In genomic region chr12:119157528-119157927, GRCh38 we compare ENCODE assay signal across 21 cellular contexts. TPM values are rescaled to one million over a fixed set of nuclear protein-coding genes. Genes with fewer than 3 reads are reported as not detected.
A peak's percentile ranks its signal among the peaks of the same experiment; 100 is the strongest.
DNase-seq lines count a peak whose midpoint lies in the region; ATAC-seq and TF ChIP-seq lines count a peak whose summit lies in the region.
"Had no signal": no experiment of that assay in that cellular context is flagged by ENCODE, and none has a peak within 500 bp of the region (broad histone marks: within the 10 kb centered on the region; RNA-seq: fewer than 3 reads in every experiment).

No MANE protein-coding gene starts in this region.

- ATAC-seq in left lung, result peak; percentile 24
- peak; percentile 21 for ATAC-seq in thoracic aorta (ENCODE audit: insufficient number of reproducible peaks, low FRiP score, low read depth)
- no peak for ATAC-seq in GM19035 (IDR thresholded peaks at IDR 0.05; ENCODE audit: unreplicated experiment)
- no peak for ATAC-seq in HG03039 (IDR thresholded peaks at IDR 0.05; ENCODE audit: unreplicated experiment)
- ATAC-seq in T-helper 17 cell, result no peak
- ATAC-seq: Panc1; stimulated activated naive CD8-positive, alpha-beta T cell treated with anti-CD3 and anti-CD28 coated beads, Interleukin-15, Interleukin-2, amounts not matched to agents 100 U/mL and 50 U/mL, for 24 hours had no signal

- no peak overlapping the region for H3K27ac ChIP-seq in left lung
- peak overlapping the region; percentile 81 to 92 for H3K27ac ChIP-seq in thoracic aorta
- H3K27ac ChIP-seq: parathyroid adenoma had no signal

- H3K4me1 ChIP-seq in left lung, result no peaks in the 10 kb centered on the region
- peaks cover 3 to 28% of the 10 kb centered on the region in 2 donors for H3K4me1 ChIP-seq in thoracic aorta (ENCODE audit: control insufficient read depth in 1 of 2, low read depth in 2 of 2)
- H3K4me1 ChIP-seq: parathyroid adenoma had no signal

- DNase-seq in NCI-H1694 treated with DMSO at 0.1 percent for 48 hours (lab: John Stamatoyannopoulos, UW) (peak; percentile 85), cerebellum (ENCODE audit: low spot score) (peak; percentile 80), left lung (peak in 1 of 2 donors; percentile 70), thoracic aorta (ENCODE audit: low spot score) (no peak), T-helper 17 cell (no peak)
- DNase-seq in stimulated activated CD4-positive, alpha-beta T cell treated with anti-CD3 and anti-CD28 coated beads, Interleukin-1b, Interleukin-23, amount 100 ng/mL, for 48 hours, result no peak
- DNase-seq: activated B cell treated with CpG ODN at 0.5 μM for 24 hours; activated CD4-positive, alpha-beta memory T cell treated with anti-CD3 and anti-CD28 coated beads for 36 hours; activated gamma-delta T cell treated with Interleukin-2 at 50 U/mL for 16 hours; activated T-cell treated with anti-CD3 and anti-CD28 coated beads for 4 hours; foreskin fibroblast; kidney; mesendoderm; NK-92 treated with Interleukin-12 subunit alpha and Interleukin-12 subunit beta, amount 100 ng/mL, for 24 hours; stimulated activated naive CD8-positive, alpha-beta T cell treated with anti-CD3 and anti-CD28 coated beads, Interleukin-15, Interleukin-2, amounts not matched to agents 100 U/mL and 50 U/mL, for 24 hours; T-helper 2 cell had no signal

- no peak for TF ChIP-seq CTCF in left lung (IDR thresholded peaks at IDR 0.05)
- no peak for TF ChIP-seq CTCF in thoracic aorta (IDR thresholded peaks at IDR 0.05)

- H3K36me3 Mint-ChIP-seq in T-helper 17 cell (ENCODE audit: low read depth), result peaks cover 2% of the 10 kb centered on the region
- H3K36me3 Mint-ChIP-seq: activated CD4-positive, alpha-beta memory T cell treated with anti-CD3 and anti-CD28 coated beads for 36 hours had no signal

- H3K36me3 ChIP-seq in left lung (no peaks in the 10 kb centered on the region), thoracic aorta (no peaks in the 10 kb centered on the region)

- H3K27me3 Mint-ChIP-seq in T-helper 17 cell, result peaks cover 17% of the 10 kb centered on the region

- H3K4me3 Mint-ChIP-seq in T-helper 17 cell, result no peak overlapping the region
- H3K4me3 Mint-ChIP-seq: activated B cell treated with CpG ODN at 0.5 μM for 24 hours; activated CD4-positive, alpha-beta memory T cell treated with anti-CD3 and anti-CD28 coated beads for 36 hours had no signal

- H3K4me3 ChIP-seq in left lung (no peak overlapping the region), thoracic aorta (peak overlapping the region; percentile 56)

- intact Hi-C loops in left lung (cut with DNase I), result no loop called here

- H3K4me1 Mint-ChIP-seq in T-helper 17 cell, result no peaks in the 10 kb centered on the region
- H3K4me1 Mint-ChIP-seq: activated B cell treated with CpG ODN at 0.5 μM for 24 hours had no signal

- H3K27me3 ChIP-seq in left lung (peaks cover 0 to 11% of the 10 kb centered on the region in 2 donors), thoracic aorta (replicated peaks; ENCODE audit: insufficient read depth) (no peaks in the 10 kb centered on the region)

- no peak overlapping the region for H3K27ac Mint-ChIP-seq in T-helper 17 cell
- H3K27ac Mint-ChIP-seq: activated B cell treated with CpG ODN at 0.5 μM for 24 hours; activated CD4-positive, alpha-beta memory T cell treated with anti-CD3 and anti-CD28 coated beads for 36 hours; nephron had no signal

- H3K9me3 ChIP-seq in left lung, result no peaks in the 10 kb centered on the region
- no peaks in the 10 kb centered on the region for H3K9me3 ChIP-seq in thoracic aorta
- H3K9me3 ChIP-seq in T-helper 17 cell (ENCODE audit: control insufficient read depth, low read length, poor library complexity, severe bottlenecking), result no peaks in the 10 kb centered on the region

RNA-seq across cellular contexts. Expression of gene HSPB8, which starts 21.2 kb away (rescaled TPM):
- total RNA-seq in cerebellum (1.3 TPM), left lung (10 to 100 TPM; 64.1 to 68.6 TPM), thoracic aorta (100 to 1,000 TPM; 108 to 172 TPM), T-helper 17 cell (not detected)
- total RNA-seq: activated B cell treated with CpG ODN at 0.5 μM for 24 hours; activated CD4-positive, alpha-beta memory T cell treated with anti-CD3 and anti-CD28 coated beads for 36 hours had no signal

Comparison
In these comparisons a context has a peak if more than half of its experiments do, and no peak if none do; other contexts are left out.
1. DNase-seq: peak in NCI-H1694 treated with DMSO at 0.1 percent for 48 hours (single experiment) and cerebellum (single experiment); none in thoracic aorta (single experiment), stimulated activated CD4-positive, alpha-beta T cell treated with anti-CD3 and anti-CD28 coated beads, Interleukin-1b, Interleukin-23, amount 100 ng/mL, for 48 hours (single experiment) and T-helper 17 cell (0 of 3).
2. ATAC-seq: peak in left lung (single experiment) and thoracic aorta (single experiment); none in GM19035 (single experiment), HG03039 (single experiment) and T-helper 17 cell (single experiment).
3. H3K27ac ChIP-seq: peak in thoracic aorta (2 of 2); none in left lung (0 of 2).
4. RNA of gene HSPB8, which starts 21.2 kb away (total RNA-seq): 108 to 172 TPM in thoracic aorta and 64.1 to 68.6 TPM in left lung; 1.3 TPM in cerebellum (single experiment) and not detected in T-helper 17 cell; every median in the first group is over 10 times any median in the second.